ENCODE assay signal across 9 cellular contexts in genomic region chr1:96362623-96363022, GRCh38.
DNase-seq lines count a peak whose midpoint lies in the region; ATAC-seq and TF ChIP-seq lines count a peak whose summit lies in the region.
"Had no signal": no experiment of that assay in that cellular context is flagged by ENCODE, and none has a peak within 500 bp of the region (broad histone marks: within the 10 kb centered on the region; RNA-seq: fewer than 3 reads in every experiment).

No MANE protein-coding gene starts in this region.

- TF ChIP-seq CTCF in RWPE1 (conservative IDR thresholded peaks at IDR 0.05; ENCODE audit: low read depth), result no peak
- no peak for TF ChIP-seq CTCF in foreskin keratinocyte (conservative IDR thresholded peaks at IDR 0.05)

- CTCF ChIA-PET in RWPE1 (lab: Yijun Ruan, JAX), result no interaction called here

- H3K4me1 ChIP-seq in foreskin keratinocyte, result peaks cover 36% of the 10 kb centered on the region

- H3K27ac ChIP-seq in RWPE1, result peak overlapping the region; percentile 87
- H3K27ac ChIP-seq in foreskin keratinocyte, result peak overlapping the region; percentile 74

- DNase-seq in EH (ENCODE audit: low read depth) (peak; percentile 99), RWPE1 (ENCODE audit: low spot score) (peak; percentile 90), foreskin keratinocyte (peak; percentile 95 to 98), NCI-H345 (lab: John Stamatoyannopoulos, UW) (no peak), NCI-H187 treated with DMSO at 0.1 percent for 48 hours (lab: John Stamatoyannopoulos, UW) (no peak)
- DNase-seq: heart right ventricle had no signal

- H3K27me3 ChIP-seq in foreskin keratinocyte, result no peaks in the 10 kb centered on the region
- H3K27me3 ChIP-seq: heart right ventricle had no signal

- POLR2A ChIA-PET in RWPE1 (lab: Yijun Ruan, JAX; ENCODE audit: low non-redundant PET), result no interaction called here

- ATAC-seq in HG02798 (IDR thresholded peaks at IDR 0.05; ENCODE audit: poor library complexity, unreplicated experiment), result peak; percentile 80
- peak; percentile 98 for ATAC-seq in foreskin keratinocyte
- ATAC-seq in HG02885 (IDR thresholded peaks at IDR 0.05; ENCODE audit: poor library complexity, unreplicated experiment), result no peak
- no peak for ATAC-seq in HG03521 (IDR thresholded peaks at IDR 0.05; ENCODE audit: unreplicated experiment)

Comparison
In these comparisons a context has a peak if more than half of its experiments do, and no peak if none do; other contexts are left out.
1. DNase-seq: peak in EH (single experiment), RWPE1 (single experiment) and foreskin keratinocyte (2 of 2); none in NCI-H345 (single experiment) and NCI-H187 treated with DMSO at 0.1 percent for 48 hours (single experiment).
2. ATAC-seq: peak in HG02798 (single experiment) and foreskin keratinocyte (single experiment); none in HG02885 (single experiment) and HG03521 (single experiment).